23 cellular contexts compared by ENCODE assay signal in genomic region chr4:151866266-151866918, GRCh38.
A peak's percentile ranks its signal among the peaks of the same experiment; 100 is the strongest.
DNase-seq lines count a peak whose midpoint lies in the region; ATAC-seq and TF ChIP-seq lines count a peak whose summit lies in the region.
"Had no signal": no experiment of that assay in that cellular context is flagged by ENCODE, and none has a peak within 500 bp of the region (broad histone marks: within the 10 kb centered on the region; RNA-seq: fewer than 3 reads in every experiment).

No MANE protein-coding gene starts in this region.

- H3K27me3 ChIP-seq in right cardiac atrium (ENCODE audit: control insufficient read depth, insufficient read depth) (no peaks in the 10 kb centered on the region), left lung (no peaks in the 10 kb centered on the region)
- H3K27me3 ChIP-seq: breast epithelium, esophagus squamous epithelium, heart left ventricle, spleen, transverse colon had no signal

- H3K4me1 Mint-ChIP-seq in progenitor cell of endocrine pancreas (ENCODE audit: low read depth), result no peaks in the 10 kb centered on the region
- H3K4me1 Mint-ChIP-seq in natural killer cell treated with Interleukin-12 subunit alpha and Interleukin-12 subunit beta and Interleukin-15 and Interleukin-18, amount 100 ng/mL, for 72 hours (ENCODE audit: low read depth in 2 of 2), result no peaks in the 10 kb centered on the region

- H3K27ac Mint-ChIP-seq in progenitor cell of endocrine pancreas, result no peak overlapping the region
- no peak overlapping the region for H3K27ac Mint-ChIP-seq in natural killer cell treated with Interleukin-12 subunit alpha and Interleukin-12 subunit beta and Interleukin-15 and Interleukin-18, amount 100 ng/mL, for 72 hours
- H3K27ac Mint-ChIP-seq: activated naive CD4-positive, alpha-beta T cell treated with anti-CD3 and anti-CD28 coated beads, Interleukin-2, amount 50 U/mL, for 72 hours; activated T-cell treated with anti-CD3 and anti-CD28 coated beads, Interleukin-2, amount 50 U/mL, for 24 hours; stimulated activated effector memory CD8-positive, alpha-beta T cell treated with anti-CD3 and anti-CD28 coated beads, Interleukin-12 subunit alpha, Interleukin-12 subunit beta, amount 100 ng/mL, for 72 hours had no signal

- no peak overlapping the region for H3K4me3 Mint-ChIP-seq in progenitor cell of endocrine pancreas (ENCODE audit: low read depth)
- H3K4me3 Mint-ChIP-seq in natural killer cell treated with Interleukin-12 subunit alpha and Interleukin-12 subunit beta and Interleukin-15 and Interleukin-18, amount 100 ng/mL, for 72 hours, result no peak overlapping the region
- H3K4me3 Mint-ChIP-seq: activated T-cell treated with anti-CD3 and anti-CD28 coated beads, Interleukin-2, amount 50 U/mL, for 24 hours; CD4-positive, alpha-beta memory T cell; stimulated activated effector memory CD8-positive, alpha-beta T cell treated with anti-CD3 and anti-CD28 coated beads, Interleukin-12 subunit alpha, Interleukin-12 subunit beta, amount 100 ng/mL, for 72 hours had no signal

- H3K27me3 Mint-ChIP-seq in progenitor cell of endocrine pancreas, result peaks cover 9% of the 10 kb centered on the region
- H3K27me3 Mint-ChIP-seq in natural killer cell treated with Interleukin-12 subunit alpha and Interleukin-12 subunit beta and Interleukin-15 and Interleukin-18, amount 100 ng/mL, for 72 hours, result peaks cover 10 to 12% of the 10 kb centered on the region in 2 donors
- H3K27me3 Mint-ChIP-seq: activated T-cell treated with anti-CD3 and anti-CD28 coated beads, Interleukin-2, amount 50 U/mL, for 24 hours; CD4-positive, alpha-beta memory T cell had no signal

- WGBS in right cardiac atrium, result 76% methylated on average over 11 of the region's 11 CpGs

- H3K27ac ChIP-seq in right cardiac atrium (ENCODE audit: low read length) (no peak overlapping the region), left lung (no peak overlapping the region)
- H3K27ac ChIP-seq: breast epithelium, esophagus squamous epithelium, parathyroid adenoma, SK-N-MC, transverse colon had no signal

- H3K36me3 Mint-ChIP-seq in progenitor cell of endocrine pancreas (ENCODE audit: insufficient read depth), result no peaks in the 10 kb centered on the region
- H3K36me3 Mint-ChIP-seq in natural killer cell treated with Interleukin-12 subunit alpha and Interleukin-12 subunit beta and Interleukin-15 and Interleukin-18, amount 100 ng/mL, for 72 hours, result no peaks in the 10 kb centered on the region
- H3K36me3 Mint-ChIP-seq: CD4-positive, alpha-beta memory T cell; stimulated activated effector memory CD8-positive, alpha-beta T cell treated with anti-CD3 and anti-CD28 coated beads, Interleukin-12 subunit alpha, Interleukin-12 subunit beta, amount 100 ng/mL, for 72 hours had no signal

- no peaks in the 10 kb centered on the region for H3K9me3 ChIP-seq in right cardiac atrium (ENCODE audit: control insufficient read depth, low read length)
- peaks cover 0 to 5% of the 10 kb centered on the region in 2 donors for H3K9me3 ChIP-seq in left lung
- H3K9me3 ChIP-seq: esophagus squamous epithelium, transverse colon had no signal

- H3K36me3 ChIP-seq in left lung, result no peaks in the 10 kb centered on the region
- H3K36me3 ChIP-seq: breast epithelium, esophagus squamous epithelium, heart left ventricle, spleen, transverse colon had no signal

- peaks cover 3% of the 10 kb centered on the region for H3K9me3 Mint-ChIP-seq in progenitor cell of endocrine pancreas (ENCODE audit: low read depth)
- H3K9me3 Mint-ChIP-seq in natural killer cell treated with Interleukin-12 subunit alpha and Interleukin-12 subunit beta and Interleukin-15 and Interleukin-18, amount 100 ng/mL, for 72 hours, result no peaks in the 10 kb centered on the region

- no peak for DNase-seq in right cardiac atrium
- DNase-seq in Right ventricle myocardium inferior (ENCODE audit: missing footprints), result no peak
- DNase-seq in SKM-1 (lab: John Stamatoyannopoulos, UW; ENCODE audit: unreplicated experiment), result peak; percentile 48
- DNase-seq in left lung, result no peak
- no peak for DNase-seq in progenitor cell of endocrine pancreas (ENCODE audit: low spot score, unreplicated experiment)
- no peak for DNase-seq in NCI-H345 treated with DMSO at 0.1 percent for 48 hours (lab: John Stamatoyannopoulos, UW; ENCODE audit: unreplicated experiment)
- no peak for DNase-seq in AG08396 (ENCODE audit: low spot score)
- no peak for DNase-seq in natural killer cell treated with Interleukin-12 subunit alpha and Interleukin-12 subunit beta and Interleukin-15 and Interleukin-18, amount 100 ng/mL, for 72 hours (ENCODE audit: low spot score)
- DNase-seq: activated CD4-positive, alpha-beta T cell treated with anti-CD3 and anti-CD28 coated beads, Interleukin-2, amount 50 U/mL, for 48 hours; activated T-cell treated with anti-CD3 and anti-CD28 coated beads, Interleukin-2, amount 50 U/mL, for 24 hours; CD4-positive, alpha-beta memory T cell; DMS79 treated with DMSO at 0.1 percent for 48 hours; esophagus squamous epithelium; heart left ventricle; NCI-H1436 treated with DMSO at 0.1 percent for 48 hours; NCI-H2227 treated with DMSO at 0.1 percent for 48 hours; spleen; transverse colon had no signal

- peak; percentile 25 to 53 for ATAC-seq in right cardiac atrium
- no peak for ATAC-seq in Right ventricle myocardium inferior
- ATAC-seq in left lung, result peak; percentile 64
- no peak for ATAC-seq in natural killer cell treated with Interleukin-12 subunit alpha and Interleukin-12 subunit beta and Interleukin-15 and Interleukin-18, amount 100 ng/mL, for 72 hours
- ATAC-seq: activated naive CD4-positive, alpha-beta T cell treated with anti-CD3 and anti-CD28 coated beads, Interleukin-2, amount 50 U/mL, for 72 hours; stimulated activated effector memory CD8-positive, alpha-beta T cell treated with anti-CD3 and anti-CD28 coated beads, Interleukin-12 subunit alpha, Interleukin-12 subunit beta, amount 100 ng/mL, for 72 hours had no signal

- no peak for TF ChIP-seq CTCF in left lung (IDR thresholded peaks at IDR 0.05)
- no peak for TF ChIP-seq CTCF in progenitor cell of endocrine pancreas (IDR thresholded peaks at IDR 0.05; ENCODE audit: unreplicated experiment)

- no peak overlapping the region for H3K4me3 ChIP-seq in right cardiac atrium (ENCODE audit: low read length)
- H3K4me3 ChIP-seq in left lung, result no peak overlapping the region
- H3K4me3 ChIP-seq: breast epithelium, esophagus squamous epithelium, heart left ventricle, SK-N-MC, spleen, transverse colon had no signal

- intact Hi-C loops in right cardiac atrium (cut with DNase I), result no loop called here
- intact Hi-C loops in Right ventricle myocardium inferior (cut with DNase I), result no loop called here
- intact Hi-C loops in left lung (cut with DNase I), result no loop called here

- no peaks in the 10 kb centered on the region for H3K4me1 ChIP-seq in right cardiac atrium (ENCODE audit: control insufficient read depth, insufficient read depth, low read length)
- peaks cover 0 to 26% of the 10 kb centered on the region in 2 donors for H3K4me1 ChIP-seq in left lung
- H3K4me1 ChIP-seq: breast epithelium, esophagus squamous epithelium, parathyroid adenoma had no signal

Comparison
In these comparisons a context has a peak if more than half of its experiments do, and no peak if none do; other contexts are left out.
1. ATAC-seq: peak in right cardiac atrium (2 of 2) and left lung (single experiment); none in Right ventricle myocardium inferior (single experiment) and natural killer cell treated with Interleukin-12 subunit alpha and Interleukin-12 subunit beta and Interleukin-15 and Interleukin-18, amount 100 ng/mL, for 72 hours (0 of 2).